8 cellular contexts compared by ENCODE assay signal in the genomic region with DNA sequence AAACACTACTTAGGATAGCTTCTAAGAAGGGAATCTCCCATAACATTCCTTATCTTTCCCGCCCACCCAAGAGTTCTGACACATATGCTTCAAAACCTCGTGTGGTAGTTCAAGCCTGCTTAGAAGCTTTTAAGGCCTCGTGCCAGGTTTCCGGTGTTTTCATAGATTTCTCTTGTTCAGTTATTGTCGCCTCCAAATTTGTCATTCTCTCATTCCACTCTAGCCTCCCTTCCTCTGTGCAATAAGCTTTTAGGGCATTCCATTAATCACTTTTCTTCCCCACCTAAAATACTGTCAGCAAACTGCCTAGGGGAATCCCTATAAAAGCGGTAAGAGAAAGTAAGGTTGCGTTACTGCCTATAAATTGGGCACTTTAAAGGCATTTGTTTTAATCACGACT. TPM values are rescaled to one million over a fixed set of nuclear protein-coding genes. Genes with fewer than 3 reads are reported as not detected.
DNase-seq lines count a peak whose midpoint lies in the region; ATAC-seq and TF ChIP-seq lines count a peak whose summit lies in the region.

No MANE protein-coding gene starts in this region.

- H3K27me3 ChIP-seq in WERI-Rb-1 (ENCODE audit: insufficient read depth, low read depth, severe bottlenecking), result no peaks in the 10 kb centered on the region
- H3K27me3 ChIP-seq in transverse colon, result no peaks in the 10 kb centered on the region

- no peak overlapping the region for H3K27ac Mint-ChIP-seq in activated naive CD4-positive, alpha-beta T cell treated with anti-CD3 and anti-CD28 coated beads for 36 hours

- no peak for ATAC-seq in HG03571 (IDR thresholded peaks at IDR 0.05; ENCODE audit: unreplicated experiment)

- peaks cover 6% of the 10 kb centered on the region for H3K9me3 Mint-ChIP-seq in activated naive CD4-positive, alpha-beta T cell treated with anti-CD3 and anti-CD28 coated beads for 36 hours

- H3K27ac ChIP-seq in WERI-Rb-1 (peak overlapping the region; percentile 40), transverse colon (peak overlapping the region; percentile 84 to 91 (median 88))

- TF ChIP-seq CTCF in WERI-Rb-1 (IDR thresholded peaks at IDR 0.05; ENCODE audit: low read depth, low read length) (no peak), transverse colon (IDR thresholded peaks at IDR 0.05) (no peak)

- peaks cover 6% of the 10 kb centered on the region for H3K36me3 Mint-ChIP-seq in activated naive CD4-positive, alpha-beta T cell treated with anti-CD3 and anti-CD28 coated beads for 36 hours (ENCODE audit: low read depth)

- CTCF ChIA-PET in activated naive CD4-positive, alpha-beta T cell treated with anti-CD3 and anti-CD28 coated beads for 36 hours (lab: Charles Lee), result interaction anchor here (0.6 to 2.4 kb wide), 12 partner anchors 9 to 181 kb away, joined by 3 to 7 read pairs (median 4); no protein-coding TSS in a partner anchor

- in situ Hi-C loops in transverse colon (cut with MboI; ENCODE audit: low pct_ligation_motif_present in 1 of 4, low pct_unique_long_range_greater_than_20kb in 1 of 4, low sequenced_read_pairs in 3 of 4), result loop anchor here in 1 of 4 donors (25.0 kb wide), 1 partner anchor 316 kb away; no protein-coding TSS in a partner anchor

- no peaks in the 10 kb centered on the region for H3K9me3 ChIP-seq in WERI-Rb-1 (ENCODE audit: severe bottlenecking)
- no peaks in the 10 kb centered on the region for H3K9me3 ChIP-seq in transverse colon

- H3K36me3 ChIP-seq in WERI-Rb-1 (no peaks in the 10 kb centered on the region), transverse colon (no peaks in the 10 kb centered on the region)

- no peak for TF ChIP-seq POLR2A in transverse colon (IDR thresholded peaks at IDR 0.05)

- peaks cover 0 to 19% (median 17%) of the 10 kb centered on the region in 4 donors for H3K4me1 ChIP-seq in transverse colon

- H3K4me3 Mint-ChIP-seq in activated naive CD4-positive, alpha-beta T cell treated with anti-CD3 and anti-CD28 coated beads for 36 hours, result no peak overlapping the region

- 2 to 3% methylated on average over 7 to 8 of the region's 8 CpGs for WGBS in transverse colon (ENCODE audit: low coverage in 1 of 2), 2 donors

- no peak for TF ChIP-seq EP300 in transverse colon (IDR thresholded peaks at IDR 0.05; ENCODE audit: low read depth)

- intact Hi-C loops in activated naive CD4-positive, alpha-beta T cell treated with anti-CD3 and anti-CD28 coated beads for 36 hours (cut with micrococcal nuclease), result loop anchor here (1.0 to 5.0 kb wide), 15 partner anchors 8 to 1331 kb away; partner anchors contain the start of genes AGBL3, AKR1B1, CNOT4 and CYREN
- intact Hi-C loops in transverse colon (cut with DNase I; ENCODE audit: low total_unique reads), result no loop called here

- H3K4me3 ChIP-seq in WERI-Rb-1 (ENCODE audit: low read depth, low read length) (peak overlapping the region; percentile 98), transverse colon (peak overlapping the region; percentile 55 to 73 (median 60))

- peaks cover 35% of the 10 kb centered on the region for H3K4me1 Mint-ChIP-seq in activated naive CD4-positive, alpha-beta T cell treated with anti-CD3 and anti-CD28 coated beads for 36 hours (ENCODE audit: low read depth)

- peak; percentile 40 for DNase-seq in activated naive CD4-positive, alpha-beta T cell treated with anti-CD3 and anti-CD28 coated beads for 36 hours
- no peak for DNase-seq in activated naive CD4-positive, alpha-beta T cell treated with anti-CD3 and anti-CD28 coated beads, Interleukin-2, amount 50 U/mL, for 16 hours
- DNase-seq in WERI-Rb-1 (no peak), iris pigment epithelial cell (ENCODE audit: low read depth) (peak; percentile 67), transverse colon (no peak), MV-4-11 (lab: John Stamatoyannopoulos, UW) (no peak), NCI-H1105 treated with DMSO at 0.1 percent for 48 hours (lab: John Stamatoyannopoulos, UW) (no peak)

- no peaks in the 10 kb centered on the region for H3K27me3 Mint-ChIP-seq in activated naive CD4-positive, alpha-beta T cell treated with anti-CD3 and anti-CD28 coated beads for 36 hours (ENCODE audit: low read depth)

RNA-seq across cellular contexts. Expression of gene BPGM, which starts 0.7 kb away (rescaled TPM):
- total RNA-seq in activated naive CD4-positive, alpha-beta T cell treated with anti-CD3 and anti-CD28 coated beads for 36 hours, result 10 to 100 TPM; 13.9 to 14.2 TPM
- total RNA-seq in transverse colon, result 10 to 100 TPM in 2 of 4 donors, 1 to 10 TPM in 1, under 1 TPM in 1; 0.40 to 13.2 (median 7.2) TPM

Comparison
In these comparisons a context has a peak if more than half of its experiments do, and no peak if none do; other contexts are left out.
1. DNase-seq: peak in activated naive CD4-positive, alpha-beta T cell treated with anti-CD3 and anti-CD28 coated beads for 36 hours (single experiment) and iris pigment epithelial cell (single experiment); none in activated naive CD4-positive, alpha-beta T cell treated with anti-CD3 and anti-CD28 coated beads, Interleukin-2, amount 50 U/mL, for 16 hours (single experiment), WERI-Rb-1 (single experiment), transverse colon (single experiment), MV-4-11 (single experiment) and NCI-H1105 treated with DMSO at 0.1 percent for 48 hours (single experiment).